1 cellular context compared by ENCODE assay signal in genomic region chr6:168028181-168028580, GRCh38.
A peak's percentile ranks its signal among the peaks of the same experiment; 100 is the strongest.
TF ChIP-seq lines count a peak whose summit lies in the region.

No MANE protein-coding gene starts in this region.

TF ChIP-seq in K562, 482 proteins besides CTCF, POLR2A, EP300 and RAD21:
- TF ChIP-seq RBM25 (IDR thresholded peaks at IDR 0.05; ENCODE audit: low read depth, low read length, severe bottlenecking) (no peak), ZNF24 (IDR thresholded peaks at IDR 0.05) (no peak), CEBPG (CRISPR knock-in tag; IDR thresholded peaks at IDR 0.05) (no peak), CEBPG (tag; conservative IDR thresholded peaks at IDR 0.05 in 1 of 2, IDR thresholded peaks at IDR 0.05 in 1 of 2) (no peak), SPI1 (IDR thresholded peaks at IDR 0.05; ENCODE audit: borderline replicate concordance, low read depth, low read length) (peak; percentile 39; the same call in 1 of the 2 replicates)
